Comparison of ENCODE assay signal across 11 cellular contexts in the genomic region with DNA sequence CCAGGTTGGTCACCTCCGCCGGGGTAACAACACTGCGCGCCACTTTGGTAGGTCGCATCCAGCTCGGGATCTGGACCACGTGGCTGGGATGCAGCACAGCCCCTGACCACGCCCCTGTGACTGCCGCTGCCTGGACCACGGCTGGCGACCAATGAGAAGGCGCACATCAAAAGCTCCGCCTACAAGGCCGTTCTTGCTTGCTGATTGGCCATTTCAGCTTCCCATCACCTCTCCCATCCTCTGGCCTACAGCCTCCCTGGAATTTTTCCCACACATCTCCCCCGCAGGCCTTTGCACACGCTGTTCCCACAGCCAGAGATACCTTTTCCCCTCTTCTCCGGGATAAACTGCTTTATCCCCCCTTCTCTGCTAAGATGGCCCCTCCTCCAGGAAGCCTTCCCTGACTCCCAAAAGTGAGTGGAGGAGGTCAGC. TPM values are rescaled to one million over a fixed set of nuclear protein-coding genes. Genes with fewer than 3 reads are reported as not detected.
A peak's percentile ranks its signal among the peaks of the same experiment; 100 is the strongest.
DNase-seq lines count a peak whose midpoint lies in the region; ATAC-seq, FAIRE-seq and TF ChIP-seq lines count a peak whose summit lies in the region.
"Had no signal": no experiment of that assay in that cellular context is flagged by ENCODE, and none has a peak within 500 bp of the region (broad histone marks: within the 10 kb centered on the region; RNA-seq: fewer than 3 reads in every experiment).

No MANE protein-coding gene starts in this region.

- H4K5ac ChIP-seq in IMR-90 (ENCODE audit: low read depth, low read length), result no peak overlapping the region

- CTCF ChIA-PET in Caco-2 (lab: Charles Lee) (no interaction called here), IMR-90 (lab: Yijun Ruan, JAX) (interaction anchor here (1.4 kb wide), 1 partner anchor 60 kb away, joined by 3 read pairs; no protein-coding TSS in a partner anchor), K562 (lab: Yijun Ruan, JAX; ENCODE audit: low intra/inter-chr PET ratio) (no interaction called here)

- H3K27me3 ChIP-seq in Caco-2 (replicated peaks; ENCODE audit: control insufficient read depth, insufficient read depth, low read length) (no peaks in the 10 kb centered on the region), IMR-90 (ENCODE audit: control insufficient read depth, insufficient read depth, low read length) (no peaks in the 10 kb centered on the region; the same call in 1 of the 2 replicates), K562 (ENCODE audit: control insufficient read depth in 2 of 2, insufficient read depth in 2 of 2, low read length in 2 of 2) (peaks cover 2% of the 10 kb centered on the region in 2 experiments; a peak in 3 of 5 replicates)

- H3K23ac ChIP-seq in IMR-90 (ENCODE audit: low read depth, low read length), result no peak overlapping the region

- H4K20me1 ChIP-seq in IMR-90 (ENCODE audit: insufficient read depth, low read length), result no peaks in the 10 kb centered on the region
- no peaks in the 10 kb centered on the region for H4K20me1 ChIP-seq in K562 (replicated peaks; ENCODE audit: control insufficient read depth, insufficient read depth, low read length)

- H3K36me3 ChIP-seq in Caco-2 (ENCODE audit: control insufficient read depth, insufficient read depth, low read length) (no peaks in the 10 kb centered on the region), IMR-90 (ENCODE audit: control insufficient read depth, insufficient read depth, low read length) (no peaks in the 10 kb centered on the region), K562 (ENCODE audit: control insufficient read depth, insufficient read depth, low read length) (no peaks in the 10 kb centered on the region)

- H3K27me3 Mint-ChIP-seq in Caco-2 (ENCODE audit: insufficient read depth, unreplicated experiment), result no peaks in the 10 kb centered on the region
- no peaks in the 10 kb centered on the region for H3K27me3 Mint-ChIP-seq in stimulated activated naive CD8-positive, alpha-beta T cell treated with anti-CD3 and anti-CD28 coated beads, Interleukin-15, amount 100 ng/mL, for 72 hours

- H3K4me1 ChIP-seq in Caco-2 (no peaks in the 10 kb centered on the region), IMR-90 (ENCODE audit: control insufficient read depth, insufficient read depth, low read length) (no peaks in the 10 kb centered on the region), K562 (replicated peaks in 1 of 2; ENCODE audit: control insufficient read depth in 2 of 2, insufficient read depth in 2 of 2, low read length in 2 of 2) (peaks cover 0 to 4% of the 10 kb centered on the region in 2 experiments; a peak in 3 of 5 replicates)

- no peaks in the 10 kb centered on the region for H3K4me1 Mint-ChIP-seq in Caco-2 (ENCODE audit: low read depth, unreplicated experiment)
- no peaks in the 10 kb centered on the region for H3K4me1 Mint-ChIP-seq in stimulated activated naive CD8-positive, alpha-beta T cell treated with anti-CD3 and anti-CD28 coated beads, Interleukin-15, amount 100 ng/mL, for 72 hours

- peak; percentile 89 for FAIRE-seq in K562 (lab: Jason Lieb, UNC)

- H2BK20ac ChIP-seq in IMR-90 (ENCODE audit: low read depth, low read length), result no peak overlapping the region

- no peaks in the 10 kb centered on the region for H3K9me3 ChIP-seq in Caco-2
- H3K9me3 ChIP-seq in IMR-90 (ENCODE audit: control insufficient read depth, insufficient read depth, low read length), result no peaks in the 10 kb centered on the region
- H3K9me3 ChIP-seq in K562 (replicated peaks; ENCODE audit: control insufficient read depth, insufficient read depth, low read depth, low read length), result no peaks in the 10 kb centered on the region

- no peaks in the 10 kb centered on the region for H3K9me3 Mint-ChIP-seq in Caco-2 (ENCODE audit: unreplicated experiment)
- H3K9me3 Mint-ChIP-seq in stimulated activated naive CD8-positive, alpha-beta T cell treated with anti-CD3 and anti-CD28 coated beads, Interleukin-15, amount 100 ng/mL, for 72 hours, result no peaks in the 10 kb centered on the region

- no peak overlapping the region for H3K4me3 Mint-ChIP-seq in Caco-2 (ENCODE audit: unreplicated experiment)
- H3K4me3 Mint-ChIP-seq in stimulated activated naive CD8-positive, alpha-beta T cell treated with anti-CD3 and anti-CD28 coated beads, Interleukin-15, amount 100 ng/mL, for 72 hours, result no peak overlapping the region

- no peak overlapping the region for H3K56ac ChIP-seq in IMR-90 (ENCODE audit: extremely low read depth, insufficient read depth, low read length)

- no peak overlapping the region for H4K8ac ChIP-seq in IMR-90 (ENCODE audit: low read depth in 2 of 2, low read length in 2 of 2)

- dilution Hi-C loops in IMR-90 (cut with HindIII; ENCODE audit: low sequenced_read_pairs, unreplicated experiment), result no loop called here

- H3K4me2 ChIP-seq in IMR-90 (ENCODE audit: low read depth, low read length) (no peak overlapping the region), K562 (ENCODE audit: insufficient read depth, low read length) (peak overlapping the region; percentile 41)

- H3K79me1 ChIP-seq in IMR-90 (ENCODE audit: low read depth in 1 of 2, low read length in 2 of 2), result no peaks in the 10 kb centered on the region

- intact Hi-C loops in Caco-2 (cut with micrococcal nuclease; ENCODE audit: unreplicated experiment) (no loop called here), IMR-90 (cut with micrococcal nuclease) (no loop called here), K562 (cut with micrococcal nuclease) (no loop called here)

- H3K4ac ChIP-seq in IMR-90 (ENCODE audit: low read depth, low read length), result no peak overlapping the region

- no peak for TF ChIP-seq POLR2A in IMR-90 (IDR thresholded peaks at IDR 0.05; ENCODE audit: low read depth, low read length)
- TF ChIP-seq POLR2A in K562 (conservative IDR thresholded peaks at IDR 0.05), result no peak

- TF ChIP-seq RAD21 in IMR-90 (IDR thresholded peaks at IDR 0.05; ENCODE audit: low read length), result no peak
- no peak for TF ChIP-seq RAD21 in K562 (CRISPR knock-in tag; conservative IDR thresholded peaks at IDR 0.05 in 1 of 2, IDR thresholded peaks at IDR 0.05 in 1 of 2)

- H2AFZ ChIP-seq in IMR-90 (replicated peaks; ENCODE audit: low read length, poor library complexity) (peak overlapping the region; percentile 68), K562 (ENCODE audit: low read depth, low read length) (peak overlapping the region; percentile 72)

- no peak overlapping the region for H3K4me3 ChIP-seq in Caco-2 (ENCODE audit: low read depth, low read length)
- H3K4me3 ChIP-seq in IMR-90 (ENCODE audit: insufficient read depth, low read depth, low read length), result no peak overlapping the region
- H3K4me3 ChIP-seq in K562, result no peak overlapping the region

- 11% methylated on average over 12 of the region's 17 CpGs; no CpG with 5 or more reads in 1 of the 2 experiments for WGBS in IMR-90 (ENCODE audit: extremely low coverage in 2 of 2, insufficient read length in 1 of 2), 2 experiments
- 5% methylated on average over 16 of the region's 17 CpGs for WGBS in K562 (ENCODE audit: insufficient coverage, low coverage, missing lambda C conversion rate)

- no peaks in the 10 kb centered on the region for H3K79me2 ChIP-seq in K562 (ENCODE audit: control insufficient read depth, insufficient read depth, low read length)

- H3K9ac ChIP-seq in IMR-90 (ENCODE audit: low read depth, low read length) (no peak overlapping the region), K562 (ENCODE audit: insufficient read depth in 1 of 2, low read depth in 2 of 2, low read length in 2 of 2) (no peak overlapping the region)

- TF ChIP-seq EP300 in K562 (IDR thresholded peaks at IDR 0.05; ENCODE audit: low read length), result no peak

- TF ChIP-seq CTCF in Caco-2 (IDR thresholded peaks at IDR 0.05; ENCODE audit: insufficient read depth in 1 of 2, low read depth in 1 of 2, low read length in 1 of 2, severe bottlenecking in 1 of 2, unreplicated experiment in 1 of 2), result no peak
- TF ChIP-seq CTCF in IMR-90 (conservative IDR thresholded peaks at IDR 0.05; ENCODE audit: low read depth, low read length), result no peak
- no peak for TF ChIP-seq CTCF in K562 (IDR thresholded peaks at IDR 0.05 in 2 of 3, conservative IDR thresholded peaks at IDR 0.05 in 1 of 3; ENCODE audit: insufficient read depth in 2 of 3, low read depth in 1 of 3, low read length in 3 of 3)

- H2AK5ac ChIP-seq in IMR-90 (ENCODE audit: low read depth, low read length), result no peak overlapping the region

- H2AK9ac ChIP-seq in IMR-90 (replicated peaks; ENCODE audit: low read depth, low read length, poor library complexity), result no peak overlapping the region

- H2BK120ac ChIP-seq in IMR-90 (ENCODE audit: low read depth, low read length), result no peak overlapping the region

- H3K9me1 ChIP-seq in IMR-90 (ENCODE audit: insufficient read depth, low read length) (no peaks in the 10 kb centered on the region), K562 (ENCODE audit: control insufficient read depth, insufficient read depth, low read length) (peaks cover 3% of the 10 kb centered on the region)

- no peak overlapping the region for H3K18ac ChIP-seq in IMR-90 (ENCODE audit: low read depth, low read length)

- no peak overlapping the region for H4K91ac ChIP-seq in IMR-90 (ENCODE audit: insufficient read depth, low read depth, low read length)

- POLR2A ChIA-PET in Caco-2 (lab: Charles Lee), result no interaction called here
- POLR2A ChIA-PET in IMR-90 (lab: Charles Lee; ENCODE audit: unreplicated experiment), result no interaction called here
- POLR2A ChIA-PET in K562 (lab: Yijun Ruan, JAX), result interaction anchor here (0.7 to 2.1 kb wide), 6 partner anchors 12 to 153 kb away, joined by 3 to 6 read pairs (median 4); a partner anchor contains a TSS

- H3K27ac Mint-ChIP-seq in Caco-2 (ENCODE audit: unreplicated experiment), result peak overlapping the region; percentile 8
- no peak overlapping the region for H3K27ac Mint-ChIP-seq in stimulated activated naive CD8-positive, alpha-beta T cell treated with anti-CD3 and anti-CD28 coated beads, Interleukin-15, amount 100 ng/mL, for 72 hours

- no peaks in the 10 kb centered on the region for H3K36me3 Mint-ChIP-seq in Caco-2 (ENCODE audit: insufficient read depth, unreplicated experiment)

- peak; percentile 23 to 57 for DNase-seq in Caco-2
- peak; percentile 39 for DNase-seq in IMR-90
- peak; percentile 84 to 98 (median 96) for DNase-seq in K562 (ENCODE audit: extremely low read depth in 1 of 4, low spot score in 3 of 4)
- peak; percentile 85 for DNase-seq in islet precursor cell
- no peak for DNase-seq in HT-29 (ENCODE audit: low spot score)
- DNase-seq in stimulated activated naive CD8-positive, alpha-beta T cell treated with anti-CD3 and anti-CD28 coated beads, Interleukin-15, amount 100 ng/mL, for 72 hours, result no peak
- DNase-seq in NCI-H345 treated with DMSO at 0.1 percent for 48 hours (lab: John Stamatoyannopoulos, UW; ENCODE audit: unreplicated experiment), result no peak
- DNase-seq in NCI-H2081 treated with DMSO at 0.1 percent for 48 hours (lab: John Stamatoyannopoulos, UW), result no peak
- DNase-seq: NCI-H187; stimulated activated naive CD4-positive, alpha-beta T cell treated with Interleukin-2 at 50 U/mL for 16 hours; SW 1271 had no signal

- H3K27ac ChIP-seq in IMR-90 (ENCODE audit: insufficient read depth, low read length) (no peak overlapping the region), K562 (ENCODE audit: extremely low read depth, low read depth, low read length) (no peak overlapping the region)

- ATAC-seq in IMR-90 (ENCODE audit: low read depth), result peak; percentile 91
- peak; percentile 98 for ATAC-seq in K562
- ATAC-seq in stimulated activated naive CD8-positive, alpha-beta T cell treated with anti-CD3 and anti-CD28 coated beads, Interleukin-15, amount 100 ng/mL, for 72 hours, result no peak

- in situ Hi-C loops in IMR-90 (cut with MboI; ENCODE audit: low sequenced_read_pairs), result loop anchor here (10.0 kb wide), 1 partner anchor 148 kb away; a partner anchor contains a TSS
- in situ Hi-C loops in K562 (cut with MboI), result loop anchor here (10.0 kb wide), 1 partner anchor 148 kb away; a partner anchor contains a TSS

- no peak overlapping the region for H3K14ac ChIP-seq in IMR-90 (replicated peaks; ENCODE audit: low read depth, low read length)

- BruUV-seq in Caco-2 (replicated peaks; lab: Mats Ljungman, UMichigan) (no TSS peak), IMR-90 (replicated peaks; lab: Mats Ljungman, UMichigan) (no TSS peak), K562 (replicated peaks; lab: Mats Ljungman, UMichigan) (no TSS peak)

- H2BK15ac ChIP-seq in IMR-90 (ENCODE audit: low read depth, low read length), result no peak overlapping the region

- H2BK5ac ChIP-seq in IMR-90 (ENCODE audit: low read depth, low read length, poor library complexity, severe bottlenecking), result no peak overlapping the region

RNA-seq across cellular contexts. Expression of a gene that starts 12.5 kb away (rescaled TPM):
- total RNA-seq in Caco-2 (2022) (51.4 and 58.2 TPM in 2 replicates), IMR-90 (2012; rRNA removed) (6.1 and 10.6 TPM in 2 replicates), K562 (2014; rRNA removed) (23.0 and 36.9 TPM in 2 replicates), K562 (2014; rRNA removed; fragmentation: Illumina TruSeq; extraction: Trizol) (3.0 and 5.3 TPM in 2 replicates), K562 (2015; rRNA removed; fragmentation: Illumina TruSeq; extraction: Trizol) (9.5 and 11.0 TPM in 2 replicates), K562 (2021) (79.8 and 81.0 TPM in 2 replicates)
- polyA plus RNA-seq in IMR-90 (2012; rRNA removed) (48.6 and 50.1 TPM in 2 replicates), K562 (2011; rRNA removed) (5.9 and 18.2 TPM in 2 replicates), K562 (2014; fragmentation: Illumina TruSeq; extraction: Trizol) (33.0 and 48.4 TPM in 2 replicates), K562 (2014; fragmentation: Nextera tagmentation; extraction: Ambion mirVana) (1 to 10 TPM; 2.0 to 3.0 TPM), K562 (2014; rRNA removed) (12.2 and 13.9 TPM in 2 replicates)
- polyA plus RNA-seq in IMR-90 (2012; cell fraction: cytosol; rRNA removed), result 20.3 and 29.5 TPM in 2 replicates
- polyA plus RNA-seq in IMR-90 (2012; cell fraction: nucleus; rRNA removed; ENCODE audit: low replicate concordance), result 20.9 and 48.9 TPM in 2 replicates
- total RNA-seq in K562 (2011; cell fraction: chromatin; rRNA removed; ENCODE audit: low replicate concordance), result 19.7 and 56.1 TPM in 2 replicates
- 33.4 and 40.5 TPM in 2 replicates for total RNA-seq in K562 (2011; cell fraction: nucleolus; rRNA removed)
- 34.0 and 46.6 TPM in 2 replicates for total RNA-seq in K562 (2011; cell fraction: nucleoplasm; rRNA removed)
- 11.0 and 28.6 TPM in 2 replicates for polyA plus RNA-seq in K562 (2011; cell fraction: cytosol; rRNA removed)
- 17.9 and 37.4 TPM in 2 replicates for polyA plus RNA-seq in K562 (2011; cell fraction: nucleus; rRNA removed)
- 85.3 and 93.8 TPM in 2 replicates for polyA plus RNA-seq in K562 (2012)
- polyA minus RNA-seq in K562 (2011; rRNA and poly(A)+ RNA removed), result 12.8 and 15.3 TPM in 2 replicates
- 65.8 and 95.4 TPM in 2 replicates for polyA minus RNA-seq in K562 (2011; cell fraction: cytosol; rRNA and poly(A)+ RNA removed)
- polyA minus RNA-seq in K562 (2011; cell fraction: nucleus; rRNA and poly(A)+ RNA removed), result 15.6 and 19.3 TPM in 2 replicates
- total RNA-seq in HT-29 (2014; rRNA removed; shearing (Covaris generic)), result 21.8 and 21.9 TPM in 2 replicates

RNA-seq across cellular contexts. Expression of a gene that starts 18.6 kb away (rescaled TPM):
- total RNA-seq in Caco-2 (2022), result 0.18 and 0.23 TPM in 2 replicates
- total RNA-seq in IMR-90 (2012; rRNA removed), result under 0.01 and 0.18 TPM in 2 replicates
- polyA plus RNA-seq in IMR-90 (2012; rRNA removed), result 0.16 and 0.22 TPM in 2 replicates
- polyA plus RNA-seq in IMR-90 (2012; cell fraction: cytosol; rRNA removed), result 0.09 and 0.15 TPM in 2 replicates
- 0.52 and 0.56 TPM in 2 replicates for polyA plus RNA-seq in IMR-90 (2012; cell fraction: nucleus; rRNA removed; ENCODE audit: low replicate concordance)
- total RNA-seq in K562 (2011; cell fraction: chromatin; rRNA removed; ENCODE audit: low replicate concordance), result 5.0 and 12.3 TPM in 2 replicates
- 2.5 and 5.7 TPM in 2 replicates for total RNA-seq in K562 (2011; cell fraction: nucleolus; rRNA removed)
- total RNA-seq in K562 (2011; cell fraction: nucleoplasm; rRNA removed), result 2.9 and 4.6 TPM in 2 replicates
- total RNA-seq in K562 (2014; rRNA removed), result 0.24 and 0.27 TPM in 2 replicates
- 0.18 and 0.19 TPM in 2 replicates for total RNA-seq in K562 (2014; rRNA removed; fragmentation: Illumina TruSeq; extraction: Trizol)
- total RNA-seq in K562 (2015; rRNA removed; fragmentation: Illumina TruSeq; extraction: Trizol), result 0.15 and 0.25 TPM in 2 replicates
- 0.13 and 0.38 TPM in 2 replicates for total RNA-seq in K562 (2021)
- polyA plus RNA-seq in K562 (2011; rRNA removed), result 0.34 and 1.0 TPM in 2 replicates
- 0.24 and 0.81 TPM in 2 replicates for polyA plus RNA-seq in K562 (2011; cell fraction: cytosol; rRNA removed)
- 1.5 and 8.3 TPM in 2 replicates for polyA plus RNA-seq in K562 (2011; cell fraction: nucleus; rRNA removed)
- polyA plus RNA-seq in K562 (2012), result 0.28 and 0.66 TPM in 2 replicates
- 0.28 and 0.31 TPM in 2 replicates for polyA plus RNA-seq in K562 (2014; fragmentation: Illumina TruSeq; extraction: Trizol)
- polyA plus RNA-seq in K562 (2014; fragmentation: Nextera tagmentation; extraction: Ambion mirVana), result under 1 TPM; 0.03 to 0.04 TPM
- 0.16 and 0.20 TPM in 2 replicates for polyA plus RNA-seq in K562 (2014; rRNA removed)
- polyA minus RNA-seq in K562 (2011; rRNA and poly(A)+ RNA removed), result 0.63 and 1.4 TPM in 2 replicates
- 0.27 and 0.95 TPM in 2 replicates for polyA minus RNA-seq in K562 (2011; cell fraction: cytosol; rRNA and poly(A)+ RNA removed)
- polyA minus RNA-seq in K562 (2011; cell fraction: nucleus; rRNA and poly(A)+ RNA removed), result 1.1 and 2.3 TPM in 2 replicates
- total RNA-seq in HT-29 (2014; rRNA removed; shearing (Covaris generic)), result 0.03 and 0.05 TPM in 2 replicates

RNA-seq across cellular contexts. Expression of a gene that starts 44.5 kb away (rescaled TPM):
- 0.35 and 0.39 TPM in 2 replicates for total RNA-seq in Caco-2 (2022)
- 0.18 and 0.28 TPM in 2 replicates for total RNA-seq in IMR-90 (2012; rRNA removed)
- polyA plus RNA-seq in IMR-90 (2012; rRNA removed), result 1.0 and 1.7 TPM in 2 replicates
- polyA plus RNA-seq in IMR-90 (2012; cell fraction: cytosol; rRNA removed), result 0.63 and 0.81 TPM in 2 replicates
- polyA plus RNA-seq in IMR-90 (2012; cell fraction: nucleus; rRNA removed; ENCODE audit: low replicate concordance), result 0.48 and 1.2 TPM in 2 replicates
- total RNA-seq in K562 (2011; cell fraction: chromatin; rRNA removed; ENCODE audit: low replicate concordance), result 225 and 536 TPM in 2 replicates
- total RNA-seq in K562 (2011; cell fraction: nucleolus; rRNA removed), result 220 and 237 TPM in 2 replicates
- total RNA-seq in K562 (2011; cell fraction: nucleoplasm; rRNA removed), result 234 and 250 TPM in 2 replicates
- 25.4 and 33.0 TPM in 2 replicates for total RNA-seq in K562 (2014; rRNA removed)
- 9.2 and 14.3 TPM in 2 replicates for total RNA-seq in K562 (2014; rRNA removed; fragmentation: Illumina TruSeq; extraction: Trizol)
- total RNA-seq in K562 (2015; rRNA removed; fragmentation: Illumina TruSeq; extraction: Trizol), result 18.1 and 18.3 TPM in 2 replicates
- 51.9 and 58.9 TPM in 2 replicates for total RNA-seq in K562 (2021)
- 9.3 and 19.3 TPM in 2 replicates for polyA plus RNA-seq in K562 (2011; rRNA removed)
- polyA plus RNA-seq in K562 (2011; cell fraction: cytosol; rRNA removed), result 9.1 and 14.7 TPM in 2 replicates
- 80.2 and 106 TPM in 2 replicates for polyA plus RNA-seq in K562 (2011; cell fraction: nucleus; rRNA removed)
- 31.6 and 56.4 TPM in 2 replicates for polyA plus RNA-seq in K562 (2012)
- polyA plus RNA-seq in K562 (2014; fragmentation: Illumina TruSeq; extraction: Trizol), result 24.2 and 32.6 TPM in 2 replicates
- polyA plus RNA-seq in K562 (2014; fragmentation: Nextera tagmentation; extraction: Ambion mirVana), result under 1 TPM; 0.21 to 0.67 TPM
- 26.6 and 28.7 TPM in 2 replicates for polyA plus RNA-seq in K562 (2014; rRNA removed)
- polyA minus RNA-seq in K562 (2011; rRNA and poly(A)+ RNA removed), result 45.3 and 55.3 TPM in 2 replicates
- polyA minus RNA-seq in K562 (2011; cell fraction: cytosol; rRNA and poly(A)+ RNA removed), result 28.8 and 38.7 TPM in 2 replicates
- 95.9 and 141 TPM in 2 replicates for polyA minus RNA-seq in K562 (2011; cell fraction: nucleus; rRNA and poly(A)+ RNA removed)
- 0.42 and 1.2 TPM in 2 replicates for total RNA-seq in HT-29 (2014; rRNA removed; shearing (Covaris generic))

Comparison
In these comparisons a context has a peak if more than half of its experiments do, and no peak if none do; other contexts are left out.
1. DNase-seq: peak in Caco-2 (2 of 2), IMR-90 (single experiment), K562 (4 of 4) and islet precursor cell (single experiment); none in HT-29 (single experiment), stimulated activated naive CD8-positive, alpha-beta T cell treated with anti-CD3 and anti-CD28 coated beads, Interleukin-15, amount 100 ng/mL, for 72 hours (0 of 2), NCI-H345 treated with DMSO at 0.1 percent for 48 hours (single experiment) and NCI-H2081 treated with DMSO at 0.1 percent for 48 hours (single experiment).